ENCODE assay signal across 20 cellular contexts in the genomic region with DNA sequence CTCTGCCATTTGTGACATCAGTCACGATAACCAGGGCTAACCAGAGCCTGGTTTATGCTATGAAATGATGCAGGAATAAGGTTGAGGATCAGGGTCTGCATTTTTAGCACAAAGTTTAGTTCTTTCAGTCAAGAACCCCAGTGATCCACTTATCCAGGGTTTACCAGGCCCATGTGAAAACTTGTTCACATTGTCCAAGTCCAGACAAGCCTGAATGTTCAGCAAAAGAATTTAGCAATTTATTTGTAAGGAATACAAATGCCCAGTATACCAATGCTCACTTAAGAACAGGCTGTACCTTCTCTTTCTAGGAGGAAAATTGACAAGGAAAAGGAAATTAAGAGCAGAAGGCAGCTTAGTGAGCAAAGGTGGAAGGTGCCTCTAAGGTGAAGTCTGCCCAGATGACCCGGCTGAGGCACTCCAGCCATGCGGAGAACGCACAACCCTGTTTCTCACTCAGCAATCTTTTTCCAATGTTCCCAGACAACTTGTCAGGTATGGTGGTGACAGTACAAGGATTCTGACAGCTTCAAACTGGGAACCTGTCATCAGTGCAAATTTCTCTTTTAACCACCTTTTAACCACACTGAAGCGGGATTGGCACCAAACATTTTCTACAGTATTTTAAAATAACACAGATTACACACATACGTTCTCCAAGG. TPM values are rescaled to one million over a fixed set of nuclear protein-coding genes. Genes with fewer than 3 reads are reported as not detected.
"Had no signal": no experiment of that assay in that cellular context is flagged by ENCODE, and none has a peak within 500 bp of the region (broad histone marks: within the 10 kb centered on the region; RNA-seq: fewer than 3 reads in every experiment).

No MANE protein-coding gene starts in this region.

- H3K4me2 ChIP-seq: hepatocyte, neural progenitor cell had no signal

- H3K27ac Mint-ChIP-seq: activated naive CD8-positive, alpha-beta T cell treated with anti-CD3 and anti-CD28 coated beads for 36 hours; activated T-helper 1 cell treated with anti-CD3 and anti-CD28 coated beads, Interleukin-12 subunit alpha, Interleukin-12 subunit beta, Interleukin-2, Interleukin-4 antibody, amounts not matched to agents 30 ng/mL and 10 ng/mL and 1 ng/mL, durations not matched to agents 14 hours and 24 hours and 36 hours; dendritic cell treated with granulocyte-macrophage colony-stimulating factor and Interleukin-4, amounts not matched to agents 40 ng/mL and 50 ng/mL, for 4 days; neural progenitor cell; type B pancreatic cell had no signal

- DNase-seq: activated CD4-positive, alpha-beta T cell treated with anti-CD3 and anti-CD28 coated beads, Interleukin-2, amount 50 U/mL, for 1 hour; activated CD4-positive, CD25-positive, alpha-beta regulatory T cell; activated naive CD8-positive, alpha-beta T cell treated with anti-CD3 and anti-CD28 coated beads for 36 hours; cerebellar nuclear complex; effector memory CD4-positive, alpha-beta T cell; islet precursor cell; left lung; stimulated activated CD4-positive, alpha-beta T cell treated with anti-CD3 and anti-CD28 coated beads, Interleukin-12 subunit alpha, Interleukin-12 subunit beta, amount 100 ng/mL, for 4 hours; stimulated activated CD4-positive, alpha-beta T cell treated with anti-CD3 and anti-CD28 coated beads, Interleukin-2, amount 100 ng/mL, for 24 hours; stimulated activated naive CD4-positive, alpha-beta T cell treated with Interleukin-2 at 50 U/mL for 16 hours; substantia nigra; T-helper 2 cell had no signal

- H3K4me1 Mint-ChIP-seq: activated naive CD8-positive, alpha-beta T cell treated with anti-CD3 and anti-CD28 coated beads for 36 hours had no signal

- H3K9me3 Mint-ChIP-seq: activated naive CD8-positive, alpha-beta T cell treated with anti-CD3 and anti-CD28 coated beads for 36 hours; activated T-helper 1 cell treated with anti-CD3 and anti-CD28 coated beads, Interleukin-12 subunit alpha, Interleukin-12 subunit beta, Interleukin-2, Interleukin-4 antibody, amounts not matched to agents 30 ng/mL and 10 ng/mL and 1 ng/mL, durations not matched to agents 14 hours and 24 hours and 36 hours; brain; dendritic cell treated with granulocyte-macrophage colony-stimulating factor and Interleukin-4, amounts not matched to agents 40 ng/mL and 50 ng/mL, for 4 days; neural progenitor cell; type B pancreatic cell had no signal

- H3K36me3 Mint-ChIP-seq: activated naive CD8-positive, alpha-beta T cell treated with anti-CD3 and anti-CD28 coated beads for 36 hours had no signal

- FAIRE-seq: TTC549 had no signal

- H3K9ac ChIP-seq: neural progenitor cell had no signal

- H3K4me3 Mint-ChIP-seq: activated naive CD8-positive, alpha-beta T cell treated with anti-CD3 and anti-CD28 coated beads for 36 hours; activated T-helper 1 cell treated with anti-CD3 and anti-CD28 coated beads, Interleukin-12 subunit alpha, Interleukin-12 subunit beta, Interleukin-2, Interleukin-4 antibody, amounts not matched to agents 30 ng/mL and 10 ng/mL and 1 ng/mL, durations not matched to agents 14 hours and 24 hours and 36 hours; brain; dendritic cell treated with granulocyte-macrophage colony-stimulating factor and Interleukin-4, amounts not matched to agents 40 ng/mL and 50 ng/mL, for 4 days; neural progenitor cell; type B pancreatic cell had no signal

- H3K27ac ChIP-seq: hepatocyte, left lung, neural progenitor cell, SJSA1 had no signal

- ATAC-seq: left lung had no signal

- H2AFZ ChIP-seq: hepatocyte, neural progenitor cell had no signal

- H3K36me3 ChIP-seq: neural progenitor cell, SJSA1 had no signal

- H3K27me3 Mint-ChIP-seq: activated naive CD8-positive, alpha-beta T cell treated with anti-CD3 and anti-CD28 coated beads for 36 hours; brain; dendritic cell treated with granulocyte-macrophage colony-stimulating factor and Interleukin-4, amounts not matched to agents 40 ng/mL and 50 ng/mL, for 4 days; type B pancreatic cell had no signal

- H3K4me1 ChIP-seq: SJSA1 had no signal

- H3K4me3 ChIP-seq: hepatocyte, left lung, neural progenitor cell, SJSA1 had no signal

- H3K9me3 ChIP-seq: left lung, SJSA1 had no signal

- H3K27me3 ChIP-seq: hepatocyte, left lung, neural progenitor cell, SJSA1 had no signal

RNA-seq across cellular contexts. Expression of a gene that starts 54.0 kb away (rescaled TPM):
- total RNA-seq: activated T-helper 1 cell treated with anti-CD3 and anti-CD28 coated beads, Interleukin-12 subunit alpha, Interleukin-12 subunit beta, Interleukin-2, Interleukin-4 antibody, amounts not matched to agents 30 ng/mL and 10 ng/mL and 1 ng/mL, durations not matched to agents 14 hours and 24 hours and 36 hours had no signal
